8 cellular contexts compared by ENCODE assay signal in the genomic region with DNA sequence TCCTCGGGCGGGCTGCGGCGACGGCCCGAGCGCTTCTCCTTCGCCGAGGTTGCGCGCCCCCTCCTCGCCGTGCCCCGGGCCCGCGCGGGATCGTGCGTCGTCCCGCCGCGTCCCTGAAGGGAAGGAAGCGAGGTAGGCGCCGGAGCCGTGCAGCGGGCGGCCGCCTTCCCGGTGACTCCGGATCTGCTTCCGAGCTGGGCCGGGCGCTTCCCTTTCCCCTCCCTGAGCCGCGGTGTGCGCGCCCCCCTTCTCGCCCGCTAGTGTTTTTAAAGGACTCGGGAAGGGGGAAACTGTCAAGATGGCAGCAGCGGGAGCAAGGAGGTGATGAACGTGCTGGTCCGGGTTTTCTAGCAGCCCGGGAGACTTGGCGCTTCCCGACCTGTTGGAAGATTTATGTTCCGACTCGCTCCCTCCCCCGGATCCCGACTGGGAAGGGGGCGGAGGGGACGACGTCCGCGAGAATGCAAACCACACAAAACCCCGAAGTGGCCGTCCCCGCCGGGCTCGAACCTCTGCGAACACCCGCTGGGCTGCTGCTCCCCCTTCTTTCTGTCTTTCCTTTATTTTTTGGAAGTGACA. TPM values are rescaled to one million over a fixed set of nuclear protein-coding genes. Genes with fewer than 3 reads are reported as not detected.
DNase-seq lines count a peak whose midpoint lies in the region; ATAC-seq and TF ChIP-seq lines count a peak whose summit lies in the region.

No MANE protein-coding gene starts in this region.

- H3K27me3 ChIP-seq in WERI-Rb-1 (ENCODE audit: insufficient read depth, low read depth, severe bottlenecking) = peaks cover 10% of the 10 kb centered on the region
- no peaks in the 10 kb centered on the region for H3K27me3 ChIP-seq in esophagus (ENCODE audit: control insufficient read depth in 1 of 2, insufficient read depth in 2 of 2, low read length in 2 of 2)
- H3K27me3 ChIP-seq in muscle layer of colon (ENCODE audit: control insufficient read depth in 1 of 2, insufficient read depth in 2 of 2, low read length in 2 of 2) = no peaks in the 10 kb centered on the region
- H3K27me3 ChIP-seq in vagina = no peaks in the 10 kb centered on the region

- H3K4me3 ChIP-seq in WERI-Rb-1 (ENCODE audit: low read depth, low read length) (peak overlapping the region; percentile 98), esophagus (ENCODE audit: low read depth in 1 of 2, low read length in 2 of 2) (peak overlapping the region; percentile 86 to 89), muscle layer of colon (ENCODE audit: low read depth in 1 of 2, low read length in 2 of 2) (peak overlapping the region; percentile 87 to 98), vagina (peak overlapping the region; percentile 77 to 94)

- intact Hi-C loops in vagina (cut with DNase I) = loop anchor here (5.0 to 10.0 kb wide), 3 partner anchors 92 to 825 kb away; a partner anchor contains a TSS

- WGBS in esophagus, 2 donors = 0% methylated on average over 39 to 63 of the region's 64 CpGs

- H3K9ac ChIP-seq in muscle layer of colon (ENCODE audit: low read length) = peak overlapping the region; percentile 83

- no peaks in the 10 kb centered on the region for H3K9me3 ChIP-seq in WERI-Rb-1 (ENCODE audit: severe bottlenecking)
- H3K9me3 ChIP-seq in esophagus (ENCODE audit: control insufficient read depth in 2 of 2, insufficient read depth in 1 of 2, low read depth in 1 of 2, low read length in 1 of 2) = no peaks in the 10 kb centered on the region
- H3K9me3 ChIP-seq in muscle layer of colon (ENCODE audit: low read length) = no peaks in the 10 kb centered on the region
- no peaks in the 10 kb centered on the region for H3K9me3 ChIP-seq in vagina

- DNase-seq in DMS 273 (lab: John Stamatoyannopoulos, UW; ENCODE audit: unreplicated experiment) = peak; percentile 92
- peak; percentile 31 to 40 for DNase-seq in NCI-H1930 (lab: John Stamatoyannopoulos, UW)
- DNase-seq in WERI-Rb-1 = peak; percentile 76
- peak in 1 of 2 donors; percentile 93 for DNase-seq in vagina (ENCODE audit: extremely low spot score in 2 of 2)
- DNase-seq in germinal center (ENCODE audit: low spot score) = no peak

- no peak for TF ChIP-seq POLR2A in vagina (IDR thresholded peaks at IDR 0.05)

- H3K4me1 ChIP-seq in esophagus (ENCODE audit: control insufficient read depth in 2 of 2, insufficient read depth in 2 of 2, low read length in 1 of 2) (peaks cover 0 to 2% of the 10 kb centered on the region in 2 donors), muscle layer of colon (ENCODE audit: insufficient read depth, low read length) (peaks cover 32% of the 10 kb centered on the region), vagina (peaks cover 47% of the 10 kb centered on the region)

- peak overlapping the region; percentile 81 for H3K27ac ChIP-seq in WERI-Rb-1
- peak overlapping the region; percentile 91 to 99 for H3K27ac ChIP-seq in esophagus (ENCODE audit: low read depth in 2 of 2, low read length in 1 of 2)
- H3K27ac ChIP-seq in muscle layer of colon (ENCODE audit: low read depth, low read length) = peak overlapping the region; percentile 100
- H3K27ac ChIP-seq in vagina = peak overlapping the region; percentile 99

- peak; percentile 11 for ATAC-seq in GM21528 (IDR thresholded peaks at IDR 0.05; ENCODE audit: low FRiP score, unreplicated experiment)

- H3K36me3 ChIP-seq in WERI-Rb-1 (no peaks in the 10 kb centered on the region), esophagus (ENCODE audit: control insufficient read depth in 2 of 2, insufficient read depth in 2 of 2, low read length in 1 of 2) (no peaks in the 10 kb centered on the region), muscle layer of colon (ENCODE audit: insufficient read depth, low read length) (no peaks in the 10 kb centered on the region), vagina (peaks cover 0 to 8% of the 10 kb centered on the region in 2 donors)

- no peak for TF ChIP-seq CTCF in WERI-Rb-1 (IDR thresholded peaks at IDR 0.05; ENCODE audit: low read depth, low read length)
- no peak for TF ChIP-seq CTCF in vagina (IDR thresholded peaks at IDR 0.05)

RNA-seq across cellular contexts. Expression of a gene that starts 0.7 kb away (rescaled TPM):
- polyA plus RNA-seq in esophagus = 10 to 100 TPM in 1 of 2 donors, 1 to 10 TPM in 1; 9.6 to 15.3 TPM
- total RNA-seq in vagina = 110 TPM
